ENCODE assay signal across 14 cellular contexts in genomic region chr6:70396796-70397729, GRCh38. TPM values are rescaled to one million over a fixed set of nuclear protein-coding genes. Genes with fewer than 3 reads are reported as not detected.
DNase-seq lines count a peak whose midpoint lies in the region; ATAC-seq and TF ChIP-seq lines count a peak whose summit lies in the region.
"Had no signal": no experiment of that assay in that cellular context is flagged by ENCODE, and none has a peak within 500 bp of the region (broad histone marks: within the 10 kb centered on the region; RNA-seq: fewer than 3 reads in every experiment).

No MANE protein-coding gene starts in this region.

- peak overlapping the region in 4 of 10 donors; percentile 18 to 57 (median 46) for H3K27ac ChIP-seq in heart right ventricle
- peak overlapping the region; percentile 38 for H3K27ac ChIP-seq in upper lobe of right lung
- H3K27ac ChIP-seq in aorta (ENCODE audit: low read depth in 1 of 2, low read length in 2 of 2), result no peak overlapping the region
- H3K27ac ChIP-seq: KMS-11 had no signal

- intact Hi-C loops in heart right ventricle (cut with DNase I) (no loop called here), left ventricle myocardium superior (cut with micrococcal nuclease) (no loop called here), upper lobe of right lung (cut with DNase I) (no loop called here), aorta (cut with DNase I) (no loop called here)

- no peak for TF ChIP-seq CTCF in heart right ventricle (IDR thresholded peaks at IDR 0.05)
- no peak for TF ChIP-seq CTCF in fibroblast of villous mesenchyme (IDR thresholded peaks at IDR 0.05; ENCODE audit: insufficient read depth, low read depth, low read length)
- TF ChIP-seq CTCF in upper lobe of right lung (IDR thresholded peaks at IDR 0.05), result no peak

- peaks cover 0 to 12% (median 0%) of the 10 kb centered on the region in 7 donors for H3K27me3 ChIP-seq in heart right ventricle
- H3K27me3 ChIP-seq in upper lobe of right lung, result peaks cover 6% of the 10 kb centered on the region
- H3K27me3 ChIP-seq in aorta (ENCODE audit: control insufficient read depth in 1 of 2, insufficient read depth in 2 of 2, low read length in 1 of 2), result peaks cover 0 to 2% of the 10 kb centered on the region in 2 donors

- H3K4me1 ChIP-seq in heart right ventricle (peaks cover 0 to 28% (median 5%) of the 10 kb centered on the region in 9 donors), upper lobe of right lung (no peaks in the 10 kb centered on the region), aorta (ENCODE audit: control insufficient read depth in 1 of 2, insufficient read depth in 2 of 2, low read length in 2 of 2) (no peaks in the 10 kb centered on the region)

- no peaks in the 10 kb centered on the region for H3K9me3 ChIP-seq in heart right ventricle
- H3K9me3 ChIP-seq in upper lobe of right lung, result no peaks in the 10 kb centered on the region
- H3K9me3 ChIP-seq in aorta (ENCODE audit: control insufficient read depth, low read length), result no peaks in the 10 kb centered on the region

- H3K36me3 ChIP-seq in heart right ventricle, result no peaks in the 10 kb centered on the region
- no peaks in the 10 kb centered on the region for H3K36me3 ChIP-seq in upper lobe of right lung
- no peaks in the 10 kb centered on the region for H3K36me3 ChIP-seq in aorta (ENCODE audit: control insufficient read depth in 1 of 2, insufficient read depth in 2 of 2, low read length in 1 of 2)

- H3K4me3 ChIP-seq in heart right ventricle (no peak overlapping the region), fibroblast of villous mesenchyme (ENCODE audit: low read depth, low read length) (no peak overlapping the region), upper lobe of right lung (no peak overlapping the region), aorta (ENCODE audit: low read length in 2 of 2) (no peak overlapping the region)

- WGBS in heart right ventricle, 2 donors, result 54 to 70% methylated on average over 10 of the region's 10 CpGs
- 67 to 72% methylated on average over 10 of the region's 10 CpGs for WGBS in aorta, 2 donors

- DNase-seq in heart right ventricle (no peak), left ventricle myocardium superior (no peak), NOMO-1 treated with dmso at 0.1 percent for 144 hours (lab: John Stamatoyannopoulos, UW; ENCODE audit: unreplicated experiment) (peak; percentile 34), fibroblast of villous mesenchyme (ENCODE audit: low read depth) (peak; percentile 11), upper lobe of right lung (no peak), aorta (no peak), anterior cingulate cortex (lab: John Stamatoyannopoulos, UW) (no peak), NCI-H748 (lab: John Stamatoyannopoulos, UW; ENCODE audit: unreplicated experiment) (no peak)
- DNase-seq: activated B cell treated with CpG ODN at 0.5 μM for 24 hours, EL, left colon, NCI-H2227 treated with DMSO at 0.1 percent for 48 hours, SHP77 treated with DMSO at 0.1 percent for 48 hours had no signal

- peak in 6 of 8 donors; percentile 12 to 56 (median 33) for ATAC-seq in heart right ventricle
- ATAC-seq in left ventricle myocardium superior, result no peak
- ATAC-seq in upper lobe of right lung, result no peak
- ATAC-seq in aorta (ENCODE audit: low FRiP score), result no peak

RNA-seq across cellular contexts. Expression of gene FAM135A, which starts 16.2 kb away (rescaled TPM):
- total RNA-seq in heart right ventricle (10 to 100 TPM; 10.5 to 18.0 (median 12.8) TPM), left ventricle myocardium superior (14.1 TPM), fibroblast of villous mesenchyme (18.4 and 29.4 TPM in 2 replicates), upper lobe of right lung (24.1 TPM), aorta (10 to 100 TPM; 21.6 to 25.7 TPM)
- polyA plus RNA-seq in heart right ventricle (10 to 100 TPM in 1 of 2 donors, 1 to 10 TPM in 1; 4.8 to 13.7 TPM), aorta (10 to 100 TPM in 1 of 2 donors, 1 to 10 TPM in 1; 6.9 to 10.5 TPM)

Comparison
In these comparisons a context has a peak if more than half of its experiments do, and no peak if none do; other contexts are left out.
1. ATAC-seq: peak in heart right ventricle (6 of 8); none in left ventricle myocardium superior (single experiment), upper lobe of right lung (single experiment) and aorta (single experiment).
2. DNase-seq: peak in NOMO-1 treated with dmso at 0.1 percent for 144 hours (single experiment) and fibroblast of villous mesenchyme (single experiment); none in heart right ventricle (0 of 2), left ventricle myocardium superior (single experiment), upper lobe of right lung (single experiment), aorta (0 of 2), anterior cingulate cortex (0 of 58) and NCI-H748 (single experiment).